In genomic region chr15:29533667-29534066, GRCh38 we compare ENCODE assay signal across 35 cellular contexts.
DNase-seq lines count a peak whose midpoint lies in the region; FAIRE-seq and TF ChIP-seq lines count a peak whose summit lies in the region.
"Had no signal": no experiment of that assay in that cellular context is flagged by ENCODE, and none has a peak within 500 bp of the region (broad histone marks: within the 10 kb centered on the region; RNA-seq: fewer than 3 reads in every experiment).

No MANE protein-coding gene starts in this region.

- no peak for FAIRE-seq in GM19239 (lab: Jason Lieb, UNC)
- FAIRE-seq: endometrium, islet of Langerhans had no signal

- H3K36me3 ChIP-seq in H7 (replicated peaks; ENCODE audit: control insufficient read depth, insufficient read depth, low read length) (no peaks in the 10 kb centered on the region), ascending aorta (no peaks in the 10 kb centered on the region), mesodermal cell (ENCODE audit: control insufficient read depth, insufficient read depth, low read length) (no peaks in the 10 kb centered on the region)
- H3K36me3 ChIP-seq: gastrocnemius medialis, prostate gland, stomach, thyroid gland had no signal

- no peaks in the 10 kb centered on the region for H3K9me3 ChIP-seq in ascending aorta
- no peaks in the 10 kb centered on the region for H3K9me3 ChIP-seq in mesodermal cell (ENCODE audit: control insufficient read depth, low read length)
- H3K9me3 ChIP-seq: gastrocnemius medialis, prostate gland, stomach, thyroid gland had no signal

- H3K4me3 ChIP-seq in H7 (ENCODE audit: insufficient read depth, low read depth, low read length) = no peak overlapping the region
- H3K4me3 ChIP-seq in ascending aorta = no peak overlapping the region
- H3K4me3 ChIP-seq in fibroblast of the aortic adventitia (ENCODE audit: low read depth, low read length) = no peak overlapping the region
- H3K4me3 ChIP-seq in mesodermal cell (ENCODE audit: extremely low read depth, insufficient read depth, low read length, poor library complexity, severe bottlenecking) = no peak overlapping the region
- H3K4me3 ChIP-seq: gastrocnemius medialis, prostate gland, stomach, thyroid gland had no signal

- H3K27me3 ChIP-seq in H7 (ENCODE audit: control insufficient read depth, insufficient read depth, low read length) = no peaks in the 10 kb centered on the region
- H3K27me3 ChIP-seq in ascending aorta = no peaks in the 10 kb centered on the region
- H3K27me3 ChIP-seq: gastrocnemius medialis, stomach, thyroid gland had no signal

- TF ChIP-seq CTCF in ascending aorta (IDR thresholded peaks at IDR 0.05) (no peak), fibroblast of the aortic adventitia (IDR thresholded peaks at IDR 0.05; ENCODE audit: insufficient read depth, low read length) (no peak), GM10266 (IDR thresholded peaks at IDR 0.05; ENCODE audit: control insufficient read depth, insufficient read depth, low read depth, missing control alignments) (no peak)

- intact Hi-C loops in ascending aorta (cut with DNase I) = loop anchor here (5.0 kb wide), 1 partner anchor 39 kb away; a partner anchor contains a TSS

- peak; percentile 68 for DNase-seq in H7
- DNase-seq in ascending aorta (ENCODE audit: low spot score in 2 of 2) = no peak
- peak; percentile 52 for DNase-seq in fibroblast of the aortic adventitia (ENCODE audit: low read depth)
- no peak for DNase-seq in activated CD4-positive, alpha-beta T cell treated with anti-CD3 and anti-CD28 coated beads for 48 hours
- no peak for DNase-seq in GM19239 (ENCODE audit: insufficient read length, low spot score)
- DNase-seq in GM10266 (ENCODE audit: extremely low spot score) = no peak
- no peak for DNase-seq in NCI-H187 (lab: John Stamatoyannopoulos, UW)
- DNase-seq: activated CD4-positive, alpha-beta T cell treated with anti-CD3 and anti-CD28 coated beads for 4 hours; activated CD8-positive, alpha-beta memory T cell treated with anti-CD3 and anti-CD28 coated beads for 24 hours; activated gamma-delta T cell; activated naive CD8-positive, alpha-beta T cell treated with anti-CD3 and anti-CD28 coated beads, Interleukin-2, amount 10 ng/mL, durations not matched to agents 7 days and 5 days; activated T-cell treated with anti-CD3 and anti-CD28 coated beads, Interleukin-2, amount 50 U/mL, for 1 hour; AML-193; aorta; caudate nucleus; CD4-positive, CD25-positive, alpha-beta regulatory T cell; DMS79 treated with DMSO at 0.1 percent for 48 hours; gastrocnemius medialis; GF-D8; HCEC 1CT; IMR-90; NCI-H1092; NCI-H1694; NCI-H446 treated with DMSO at 0.1 percent for 48 hours; NCI-H82; SIG-M5; stimulated activated CD4-positive, alpha-beta T cell treated with anti-CD3 and anti-CD28 coated beads, Interleukin-4, amount 100 ng/mL, for 1 hour; stomach; SW 1271; thyroid gland had no signal

- 60% methylated on average over 4 of the region's 5 CpGs; no CpG with 5 or more reads in 1 of the 2 experiments for WGBS in mesodermal cell (ENCODE audit: insufficient coverage in 2 of 2), 2 experiments

- H3K4me1 ChIP-seq in ascending aorta (peaks cover 0 to 4% of the 10 kb centered on the region in 2 donors), mesodermal cell (ENCODE audit: control insufficient read depth, insufficient read depth, low read length, poor library complexity, severe bottlenecking) (peaks cover 22% of the 10 kb centered on the region)
- H3K4me1 ChIP-seq: gastrocnemius medialis, prostate gland, stomach had no signal

- H3K27ac ChIP-seq in ascending aorta (peak overlapping the region; percentile 50 to 59), mesodermal cell (ENCODE audit: low read depth, low read length, severe bottlenecking) (peak overlapping the region; percentile 45)
- H3K27ac ChIP-seq: gastrocnemius medialis, prostate gland, stomach, thyroid gland, VCaP had no signal

Comparison
In these comparisons a context has a peak if more than half of its experiments do, and no peak if none do; other contexts are left out.
1. DNase-seq: peak in H7 (single experiment) and fibroblast of the aortic adventitia (single experiment); none in ascending aorta (0 of 2), activated CD4-positive, alpha-beta T cell treated with anti-CD3 and anti-CD28 coated beads for 48 hours (single experiment), GM19239 (single experiment), GM10266 (single experiment) and NCI-H187 (0 of 2).